In genomic region chr17:50533720-50534148, GRCh38 we compare ENCODE assay signal across 10 cellular contexts. TPM values are rescaled to one million over a fixed set of nuclear protein-coding genes. Genes with fewer than 3 reads are reported as not detected.
DNase-seq lines count a peak whose midpoint lies in the region; ATAC-seq and TF ChIP-seq lines count a peak whose summit lies in the region.
"Had no signal": no experiment of that assay in that cellular context is flagged by ENCODE, and none has a peak within 500 bp of the region (broad histone marks: within the 10 kb centered on the region; RNA-seq: fewer than 3 reads in every experiment).

No MANE protein-coding gene starts in this region.

- 0 to 1% methylated on average over 17 of the region's 17 CpGs for WGBS in aorta, 2 donors

- peak; percentile 26 for ATAC-seq in stimulated activated naive CD8-positive, alpha-beta T cell treated with anti-CD3 and anti-CD28 coated beads, Interleukin-15, amount 100 ng/mL, for 72 hours
- ATAC-seq in stimulated activated naive CD8-positive, alpha-beta T cell treated with anti-CD3 and anti-CD28 coated beads, Interleukin-15, Interleukin-2, amounts not matched to agents 100 U/mL and 50 U/mL, for 24 hours, result no peak
- peak; percentile 64 for ATAC-seq in left lobe of liver
- peak; percentile 31 for ATAC-seq in aorta (ENCODE audit: low FRiP score)

- intact Hi-C loops in aorta (cut with DNase I), result no loop called here

- H3K27ac ChIP-seq in brain microvascular endothelial cell, result no peak overlapping the region
- no peak overlapping the region for H3K27ac ChIP-seq in aorta (ENCODE audit: low read depth in 1 of 2, low read length in 2 of 2)

- no peaks in the 10 kb centered on the region for H3K4me1 ChIP-seq in aorta (ENCODE audit: control insufficient read depth in 1 of 2, insufficient read depth in 2 of 2, low read length in 2 of 2)

- no peak for TF ChIP-seq CTCF in brain microvascular endothelial cell (IDR thresholded peaks at IDR 0.05; ENCODE audit: low read depth, low read length, missing control alignments)

- H3K9me3 ChIP-seq in aorta (ENCODE audit: control insufficient read depth, low read length), result no peaks in the 10 kb centered on the region

- peaks cover 71% of the 10 kb centered on the region for H3K27me3 Mint-ChIP-seq in stimulated activated naive CD8-positive, alpha-beta T cell treated with anti-CD3 and anti-CD28 coated beads, Interleukin-15, amount 100 ng/mL, for 72 hours

- peaks cover 33% of the 10 kb centered on the region for H3K4me1 Mint-ChIP-seq in stimulated activated naive CD8-positive, alpha-beta T cell treated with anti-CD3 and anti-CD28 coated beads, Interleukin-15, amount 100 ng/mL, for 72 hours

- H3K36me3 ChIP-seq in brain microvascular endothelial cell (replicated peaks) (no peaks in the 10 kb centered on the region), aorta (ENCODE audit: control insufficient read depth in 1 of 2, insufficient read depth in 2 of 2, low read length in 1 of 2) (no peaks in the 10 kb centered on the region)

- in situ Hi-C loops in brain microvascular endothelial cell (cut with HindIII; ENCODE audit: low pct_ligation_motif_present, low sequenced_read_pairs), result no loop called here

- H3K4me3 Mint-ChIP-seq in stimulated activated naive CD8-positive, alpha-beta T cell treated with anti-CD3 and anti-CD28 coated beads, Interleukin-15, amount 100 ng/mL, for 72 hours, result peak overlapping the region; percentile 17 to 59

- no peaks in the 10 kb centered on the region for H3K9me3 Mint-ChIP-seq in stimulated activated naive CD8-positive, alpha-beta T cell treated with anti-CD3 and anti-CD28 coated beads, Interleukin-15, amount 100 ng/mL, for 72 hours

- no peak overlapping the region for H3K4me3 ChIP-seq in brain microvascular endothelial cell (ENCODE audit: low read depth, low read length)
- no peak overlapping the region for H3K4me3 ChIP-seq in aorta (ENCODE audit: low read length in 2 of 2)

- peak overlapping the region in 1 of 2 donors; percentile 85 for H3K27ac Mint-ChIP-seq in stimulated activated naive CD8-positive, alpha-beta T cell treated with anti-CD3 and anti-CD28 coated beads, Interleukin-15, amount 100 ng/mL, for 72 hours

- DNase-seq in stimulated activated naive CD8-positive, alpha-beta T cell treated with anti-CD3 and anti-CD28 coated beads, Interleukin-15, amount 100 ng/mL, for 72 hours, result no peak
- DNase-seq in stimulated activated naive CD8-positive, alpha-beta T cell treated with anti-CD3 and anti-CD28 coated beads, Interleukin-15, Interleukin-2, amounts not matched to agents 100 U/mL and 50 U/mL, for 24 hours, result no peak
- DNase-seq in brain microvascular endothelial cell, result peak; percentile 9
- DNase-seq in left lobe of liver (ENCODE audit: low spot score), result peak; percentile 59
- DNase-seq in aorta, result no peak
- no peak for DNase-seq in T-helper 9 cell
- DNase-seq in SIG-M5 (lab: John Stamatoyannopoulos, UW), result no peak
- DNase-seq in NK-92 treated with Interleukin-12 subunit alpha and Interleukin-12 subunit beta, amount 100 ng/mL, for 24 hours (lab: John Stamatoyannopoulos, UW), result no peak
- DNase-seq: DND-41 had no signal

- peaks cover 20% of the 10 kb centered on the region for H3K27me3 ChIP-seq in brain microvascular endothelial cell (replicated peaks)
- H3K27me3 ChIP-seq in aorta (ENCODE audit: control insufficient read depth in 1 of 2, insufficient read depth in 2 of 2, low read length in 1 of 2), result peaks cover 0 to 2% of the 10 kb centered on the region in 2 donors

RNA-seq across cellular contexts. Expression of gene EPN3, which starts 1.2 kb away (rescaled TPM):
- 0.35 TPM for total RNA-seq in left lobe of liver
- total RNA-seq in aorta, result not detected
- 1 to 10 TPM; 1.5 to 1.9 TPM for polyA plus RNA-seq in aorta
- total RNA-seq: HT1080 had no signal

RNA-seq across cellular contexts. Expression of gene SPATA20, which starts 13.2 kb away (rescaled TPM):
- total RNA-seq in left lobe of liver (40.6 TPM), aorta (10 to 100 TPM; 27.8 to 41.9 TPM)
- 10 to 100 TPM; 16.7 to 64.0 TPM for polyA plus RNA-seq in aorta

RNA-seq across cellular contexts. Expression of gene MYCBPAP, which starts 25.5 kb away (rescaled TPM):
- total RNA-seq in left lobe of liver, result not detected
- 1 to 10 TPM; 1.3 to 1.8 TPM for total RNA-seq in aorta
- 1 to 10 TPM in 1 of 2 donors, under 1 TPM in 1; 0.77 to 1.0 TPM for polyA plus RNA-seq in aorta
- total RNA-seq: HT1080 had no signal

RNA-seq across cellular contexts. Expression of gene CACNA1G, which starts 26.8 kb away (rescaled TPM):
- 0.10 TPM for total RNA-seq in left lobe of liver
- total RNA-seq in aorta, result 1 to 10 TPM in 1 of 2 donors, under 1 TPM in 1; 0.29 to 2.8 TPM
- not detected for polyA plus RNA-seq in aorta

RNA-seq across cellular contexts. Expression of gene RSAD1, which starts 55.1 kb away (rescaled TPM):
- total RNA-seq in left lobe of liver (27.4 TPM), aorta (10 to 100 TPM; 32.1 to 42.3 TPM)
- polyA plus RNA-seq in aorta, result 10 to 100 TPM; 12.1 to 39.2 TPM

Comparison
In these comparisons a context has a peak if more than half of its experiments do, and no peak if none do; other contexts are left out.
1. DNase-seq: peak in brain microvascular endothelial cell (single experiment) and left lobe of liver (single experiment); none in stimulated activated naive CD8-positive, alpha-beta T cell treated with anti-CD3 and anti-CD28 coated beads, Interleukin-15, amount 100 ng/mL, for 72 hours (0 of 2), stimulated activated naive CD8-positive, alpha-beta T cell treated with anti-CD3 and anti-CD28 coated beads, Interleukin-15, Interleukin-2, amounts not matched to agents 100 U/mL and 50 U/mL, for 24 hours (single experiment), aorta (0 of 2), T-helper 9 cell (single experiment), SIG-M5 (single experiment) and NK-92 treated with Interleukin-12 subunit alpha and Interleukin-12 subunit beta, amount 100 ng/mL, for 24 hours (single experiment).